Comparison of ENCODE assay signal across 35 cellular contexts in the genomic region with DNA sequence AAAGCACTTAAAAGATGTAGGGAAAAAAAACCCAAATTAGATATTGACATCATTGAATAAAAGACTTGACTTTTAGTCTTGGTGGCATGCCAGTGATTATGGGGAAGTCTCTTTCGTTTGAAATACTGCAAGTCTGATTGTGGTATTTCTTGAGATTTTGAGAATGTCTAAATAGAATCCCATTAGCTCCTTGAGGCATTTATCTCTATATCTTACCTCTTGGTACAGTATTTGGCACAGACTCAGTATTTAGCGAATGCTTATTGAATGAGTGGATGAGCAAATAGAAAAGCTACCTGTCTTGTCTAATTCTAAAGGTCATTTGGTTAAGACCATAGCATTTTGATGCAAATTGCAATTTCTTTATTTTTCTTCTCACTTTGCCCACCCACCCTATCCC.
"Had no signal": no experiment of that assay in that cellular context is flagged by ENCODE, and none has a peak within 500 bp of the region (broad histone marks: within the 10 kb centered on the region; RNA-seq: fewer than 3 reads in every experiment).

No MANE protein-coding gene starts in this region.

- H3K4me3 ChIP-seq: MG63 had no signal

- H3K4me2 ChIP-seq: KMS-11 had no signal

- H3K27ac ChIP-seq: KMS-11 had no signal

- H3K36me3 ChIP-seq: MG63 had no signal

- H3K9me3 ChIP-seq: MG63 had no signal

- DNase-seq: Karpas-422, Kasumi-1, MG63, MM.1S, MV-4-11, NCI-H1048, NCI-H1092, NCI-H1092 treated with DMSO at 0.1 percent for 48 hours, NCI-H1105, NCI-H1105 treated with DMSO at 0.1 percent for 48 hours, NCI-H1417, NCI-H1417 treated with DMSO at 0.1 percent for 48 hours, NCI-H1436, NCI-H1436 treated with DMSO at 0.1 percent for 48 hours, NCI-H146, NCI-H1694, NCI-H1694 treated with DMSO at 0.1 percent for 48 hours, NCI-H187, NCI-H187 treated with DMSO at 0.1 percent for 48 hours, NCI-H1930, NCI-H2029, NCI-H2029 treated with DMSO at 0.1 percent for 48 hours, NCI-H2081, NCI-H2081 treated with DMSO at 0.1 percent for 48 hours, NCI-H2107, NCI-H2171, NCI-H2171 treated with DMSO at 0.1 percent for 48 hours, NCI-H2227 treated with DMSO at 0.1 percent for 48 hours, NCI-H226, NCI-H345, NCI-H446, NCI-H446 treated with DMSO at 0.1 percent for 48 hours, NCI-H510A, NCI-H510A treated with DMSO at 0.1 percent for 48 hours had no signal

- H3K9ac ChIP-seq: KMS-11 had no signal

- H3K27me3 ChIP-seq: MG63 had no signal
